In genomic region chr5:173893192-173893561, GRCh38 we compare ENCODE assay signal across 12 cellular contexts. TPM values are rescaled to one million over a fixed set of nuclear protein-coding genes. Genes with fewer than 3 reads are reported as not detected.
DNase-seq lines count a peak whose midpoint lies in the region; ATAC-seq and TF ChIP-seq lines count a peak whose summit lies in the region.
"Had no signal": no experiment of that assay in that cellular context is flagged by ENCODE, and none has a peak within 500 bp of the region (broad histone marks: within the 10 kb centered on the region; RNA-seq: fewer than 3 reads in every experiment).

No MANE protein-coding gene starts in this region.

- TF ChIP-seq CTCF in CD4-positive, alpha-beta T cell (IDR thresholded peaks at IDR 0.05), result no peak
- TF ChIP-seq CTCF in esophagus muscularis mucosa (IDR thresholded peaks at IDR 0.05), result no peak
- TF ChIP-seq CTCF in osteocyte (IDR thresholded peaks at IDR 0.05), result no peak
- TF ChIP-seq CTCF in uterus (IDR thresholded peaks at IDR 0.05), result no peak
- TF ChIP-seq CTCF in WERI-Rb-1 (IDR thresholded peaks at IDR 0.05; ENCODE audit: low read depth, low read length), result no peak

- H3K4me1 ChIP-seq in esophagus muscularis mucosa (peaks cover 0 to 67% (median 62%) of the 10 kb centered on the region in 4 donors), uterus (no peaks in the 10 kb centered on the region)

- H3K4me3 Mint-ChIP-seq in CD4-positive, alpha-beta T cell, result peak overlapping the region; percentile 77
- H3K4me3 Mint-ChIP-seq in osteocyte (ENCODE audit: unreplicated experiment), result peak overlapping the region; percentile 75

- POLR2A ChIA-PET in CD4-positive, alpha-beta T cell (lab: Charles Lee), result interaction anchor here (1.5 to 1.7 kb wide), 2 partner anchors 25 to 277 kb away, joined by 3 to 7 read pairs; no protein-coding TSS in a partner anchor

- no peak overlapping the region for H3K27ac Mint-ChIP-seq in CD4-positive, alpha-beta T cell
- no peak overlapping the region for H3K27ac Mint-ChIP-seq in osteocyte (ENCODE audit: unreplicated experiment)

- peaks cover 2% of the 10 kb centered on the region for H3K36me3 Mint-ChIP-seq in CD4-positive, alpha-beta T cell (ENCODE audit: low read depth)
- H3K36me3 Mint-ChIP-seq in osteocyte (ENCODE audit: unreplicated experiment), result peaks cover 9% of the 10 kb centered on the region

- WGBS in esophagus muscularis mucosa, result 64% methylated on average over 2 of the region's 2 CpGs

- H3K27ac ChIP-seq in CD4-positive, alpha-beta T cell (ENCODE audit: low read depth, low read length), result no peak overlapping the region
- peak overlapping the region; percentile 81; the same call in 1 of the 2 replicates for H3K27ac ChIP-seq in SK-N-MC
- peak overlapping the region in 1 of 4 donors; percentile 95 for H3K27ac ChIP-seq in esophagus muscularis mucosa (replicated peaks in 1 of 4)
- H3K27ac ChIP-seq in uterus, result no peak overlapping the region
- no peak overlapping the region for H3K27ac ChIP-seq in WERI-Rb-1
- H3K27ac ChIP-seq: RWPE1 had no signal

- H3K4me1 Mint-ChIP-seq in CD4-positive, alpha-beta T cell (ENCODE audit: low read depth), result peaks cover 77% of the 10 kb centered on the region
- H3K4me1 Mint-ChIP-seq in osteocyte (ENCODE audit: unreplicated experiment), result peaks cover 63% of the 10 kb centered on the region

- H3K27me3 ChIP-seq in CD4-positive, alpha-beta T cell (ENCODE audit: control insufficient read depth, insufficient read depth, low read length), result no peaks in the 10 kb centered on the region
- H3K27me3 ChIP-seq in esophagus muscularis mucosa (no peaks in the 10 kb centered on the region), uterus (no peaks in the 10 kb centered on the region), WERI-Rb-1 (ENCODE audit: insufficient read depth, low read depth, severe bottlenecking) (no peaks in the 10 kb centered on the region)

- no peaks in the 10 kb centered on the region for H3K9me3 ChIP-seq in CD4-positive, alpha-beta T cell (ENCODE audit: control insufficient read depth, low read length)
- H3K9me3 ChIP-seq in SK-N-MC (ENCODE audit: low read depth, low read length) (no peaks in the 10 kb centered on the region), esophagus muscularis mucosa (no peaks in the 10 kb centered on the region), uterus (no peaks in the 10 kb centered on the region), WERI-Rb-1 (ENCODE audit: severe bottlenecking) (no peaks in the 10 kb centered on the region)

- H3K9me3 Mint-ChIP-seq in CD4-positive, alpha-beta T cell, result no peaks in the 10 kb centered on the region
- no peaks in the 10 kb centered on the region for H3K9me3 Mint-ChIP-seq in osteocyte (ENCODE audit: unreplicated experiment)
- H3K9me3 Mint-ChIP-seq: naive thymus-derived CD4-positive, alpha-beta T cell had no signal

- ATAC-seq in CD4-positive, alpha-beta T cell (ENCODE audit: poor library complexity), result no peak
- ATAC-seq: naive thymus-derived CD4-positive, alpha-beta T cell had no signal

- CTCF ChIA-PET in CD4-positive, alpha-beta T cell (lab: Charles Lee), result interaction anchor here (1.4 to 1.5 kb wide), 2 partner anchors 9 to 32 kb away, joined by 4 read pairs; no protein-coding TSS in a partner anchor

- H3K27me3 Mint-ChIP-seq in CD4-positive, alpha-beta T cell, result no peaks in the 10 kb centered on the region
- H3K27me3 Mint-ChIP-seq in osteocyte (ENCODE audit: unreplicated experiment), result no peaks in the 10 kb centered on the region
- H3K27me3 Mint-ChIP-seq: naive thymus-derived CD4-positive, alpha-beta T cell had no signal

- intact Hi-C loops in CD4-positive, alpha-beta T cell (cut with DNase I, micrococcal nuclease), result no loop called here
- intact Hi-C loops in esophagus muscularis mucosa (cut with DNase I) (no loop called here), uterus (cut with DNase I; ENCODE audit: low total_unique reads) (no loop called here)

- H3K4me3 ChIP-seq in SK-N-MC (peak overlapping the region; percentile 79), esophagus muscularis mucosa (peak overlapping the region; percentile 66 to 92 (median 86)), uterus (peak overlapping the region in 1 of 2 donors; percentile 97), WERI-Rb-1 (ENCODE audit: low read depth, low read length) (no peak overlapping the region)

- TF ChIP-seq POLR2A in esophagus muscularis mucosa (IDR thresholded peaks at IDR 0.05; ENCODE audit: low read depth) (no peak), uterus (IDR thresholded peaks at IDR 0.05) (no peak)

- DNase-seq in CD4-positive, alpha-beta T cell, result no peak
- DNase-seq in SK-N-MC (ENCODE audit: low read depth, low spot score), result no peak
- DNase-seq in esophagus muscularis mucosa (ENCODE audit: extremely low spot score), result no peak
- DNase-seq in osteocyte (ENCODE audit: extremely low spot score, unreplicated experiment), result no peak
- no peak for DNase-seq in NCI-H446 treated with DMSO at 0.1 percent for 48 hours (lab: John Stamatoyannopoulos, UW)
- DNase-seq in uterus, result no peak
- DNase-seq in WERI-Rb-1, result no peak
- no peak for DNase-seq in NCI-H345 treated with DMSO at 0.1 percent for 48 hours (lab: John Stamatoyannopoulos, UW; ENCODE audit: unreplicated experiment)
- DNase-seq: amygdala; stimulated activated CD4-positive, alpha-beta T cell treated with anti-CD3 and anti-CD28 coated beads, Interleukin-15, amount 100 ng/mL, for 24 hours had no signal

- H3K36me3 ChIP-seq in SK-N-MC (ENCODE audit: insufficient read depth, low read length) (no peaks in the 10 kb centered on the region), esophagus muscularis mucosa (peaks cover 0 to 16% (median 0%) of the 10 kb centered on the region in 4 donors), uterus (no peaks in the 10 kb centered on the region), WERI-Rb-1 (peaks cover 3% of the 10 kb centered on the region; the same call in 1 of the 2 replicates)

- TF ChIP-seq EP300 in esophagus muscularis mucosa (IDR thresholded peaks at IDR 0.05), result no peak

- H3K9ac ChIP-seq in SK-N-MC (ENCODE audit: insufficient read length), result peak overlapping the region; percentile 54

RNA-seq across cellular contexts. Expression of gene CPEB4, which starts 5.0 kb away (rescaled TPM):
- total RNA-seq in CD4-positive, alpha-beta T cell, result 10 to 100 TPM; 18.3 to 19.2 TPM
- total RNA-seq in esophagus muscularis mucosa, result 10 to 100 TPM; 44.9 to 96.4 (median 54.4) TPM
- total RNA-seq in osteocyte, result 37.6 and 38.6 TPM in 2 replicates
- total RNA-seq in uterus, result 10 to 100 TPM in 3 of 4 donors, 1 to 10 TPM in 1; 7.2 to 24.1 (median 18.9) TPM
